Comparison of ENCODE assay signal across 8 cellular contexts in genomic region chr16:807345-808251, GRCh38. TPM values are rescaled to one million over a fixed set of nuclear protein-coding genes. Genes with fewer than 3 reads are reported as not detected.
A peak's percentile ranks its signal among the peaks of the same experiment; 100 is the strongest.
DNase-seq lines count a peak whose midpoint lies in the region; ATAC-seq, FAIRE-seq and TF ChIP-seq lines count a peak whose summit lies in the region.

No MANE protein-coding gene starts in this region.

- peak overlapping the region; percentile 81 for H3K4me2 ChIP-seq in A549

- FAIRE-seq in A549 (lab: Jason Lieb, UNC) (no peak), kidney (lab: Jason Lieb, UNC) (peak; percentile 54)

- TF ChIP-seq CTCF in A549 (IDR thresholded peaks at IDR 0.05), result no peak
- no peak for TF ChIP-seq CTCF in kidney (IDR thresholded peaks at IDR 0.05; ENCODE audit: borderline replicate concordance, extremely low read depth, insufficient read depth)

- POLR2A ChIA-PET in A549 (lab: Yijun Ruan, JAX), result interaction anchor here (0.7 to 0.8 kb wide), 3 partner anchors 9 to 77 kb away, joined by 5 to 8 read pairs (median 6); no protein-coding TSS in a partner anchor

- TF ChIP-seq RAD21 in A549 (conservative IDR thresholded peaks at IDR 0.05 in 1 of 2, IDR thresholded peaks at IDR 0.05 in 1 of 2), result no peak

- no peaks in the 10 kb centered on the region for H3K36me3 ChIP-seq in kidney (ENCODE audit: control insufficient read depth in 1 of 2, insufficient read depth in 2 of 2, low read length in 2 of 2)

- peaks cover 9% of the 10 kb centered on the region; the same call in 1 of the 3 replicates for H3K4me1 ChIP-seq in A549
- H3K4me1 ChIP-seq in kidney (ENCODE audit: control insufficient read depth in 1 of 2, insufficient read depth in 1 of 2, low read depth in 1 of 2, low read length in 2 of 2), result peaks cover 0 to 3% of the 10 kb centered on the region in 2 donors

- intact Hi-C loops in kidney (cut with DNase I), result no loop called here

- H3K9ac ChIP-seq in kidney (ENCODE audit: low read length in 2 of 2), result peak overlapping the region in 1 of 2 donors; percentile 69

- H3K27ac ChIP-seq in A549, result peak overlapping the region; percentile 92 to 94
- peak overlapping the region; percentile 43 to 72 for H3K27ac ChIP-seq in kidney (ENCODE audit: low read depth in 2 of 2, low read length in 2 of 2)

- H3K9me3 ChIP-seq in A549 (no peaks in the 10 kb centered on the region), kidney (ENCODE audit: control insufficient read depth in 1 of 2, low read length in 2 of 2) (no peaks in the 10 kb centered on the region)

- peak; percentile 83 to 93 for DNase-seq in A549 (ENCODE audit: low read depth in 1 of 2, low spot score in 1 of 2)
- peak; percentile 88 for DNase-seq in NCI-H2227 treated with DMSO at 0.1 percent for 48 hours (lab: John Stamatoyannopoulos, UW)
- peak; percentile 88 for DNase-seq in activated CD4-positive, CD25-positive, alpha-beta regulatory T cell treated with anti-CD3 and anti-CD28 coated beads, Interleukin-2, amount 50 U/mL, for 72 hours
- peak; percentile 91 for DNase-seq in cerebellar cortex (ENCODE audit: low spot score)
- peak; percentile 98 for DNase-seq in kidney
- DNase-seq in stimulated activated CD4-positive, alpha-beta T cell treated with anti-CD3 and anti-CD28 coated beads, Interleukin-12 subunit alpha, Interleukin-12 subunit beta, amount 100 ng/mL, for 48 hours (ENCODE audit: low read depth in 2 of 3, low spot score in 1 of 3), result peak; percentile 73 to 86 (median 82)

- 45% methylated on average over 60 of the region's 91 CpGs for WGBS in A549 (ENCODE audit: missing lambda C conversion rate)

- CTCF ChIA-PET in A549 (lab: Yijun Ruan, JAX), result interaction anchor here (1.3 to 1.6 kb wide), 2 partner anchors 247 to 266 kb away, joined by 3 to 5 read pairs; no protein-coding TSS in a partner anchor

- ATAC-seq in A549, result peak; percentile 81 to 91
- peak; percentile 84 for ATAC-seq in GM18861 (IDR thresholded peaks at IDR 0.05; ENCODE audit: unreplicated experiment)
- ATAC-seq in HG03095 (IDR thresholded peaks at IDR 0.05; ENCODE audit: unreplicated experiment), result peak; percentile 85

- TF ChIP-seq POLR2A in A549 (IDR thresholded peaks at IDR 0.05; ENCODE audit: low read length), result peak; percentile 23

- TF ChIP-seq EP300 in A549 (IDR thresholded peaks at IDR 0.05), result no peak

- H3K4me3 ChIP-seq in A549 (peak overlapping the region; percentile 94), kidney (ENCODE audit: low read length in 2 of 2) (peak overlapping the region; percentile 79 to 89)

TF ChIP-seq in A549, 52 proteins besides CTCF, POLR2A, EP300 and RAD21 (continues in another document):
- TF ChIP-seq FOSL2 (IDR thresholded peaks at IDR 0.05) (no peak), FOSL2 (CRISPR knock-in tag; IDR thresholded peaks at IDR 0.05) (peak; percentile 38; the same call in 1 of the 2 replicates), NFE2L2 (conservative IDR thresholded peaks at IDR 0.05; ENCODE audit: low read length) (no peak), MYC (IDR thresholded peaks at IDR 0.05; ENCODE audit: borderline replicate concordance, low read length) (no peak; the same call in 1 of the 2 replicates), KDM1A (IDR thresholded peaks at IDR 0.05; ENCODE audit: low read depth) (no peak), HEYL (CRISPR knock-in tag; IDR thresholded peaks at IDR 0.05) (no peak), POLR2AphosphoS2 (conservative IDR thresholded peaks at IDR 0.05; ENCODE audit: low read length) (no peak), JUN (IDR thresholded peaks at IDR 0.05) (peak in 1 of 2 experiments; percentile 88; a peak in 3 of 5 replicates), EHF (CRISPR knock-in tag; IDR thresholded peaks at IDR 0.05) (0 out of 2 replicates have a peak, but pooled peaks have one; percentile 32), NPAS2 (CRISPR knock-in tag; IDR thresholded peaks at IDR 0.05; ENCODE audit: borderline replicate concordance) (no peak), HOXA7 (CRISPR knock-in tag; IDR thresholded peaks at IDR 0.05) (no peak), ZSCAN20 (CRISPR knock-in tag; IDR thresholded peaks at IDR 0.05) (no peak), ZNF302 (CRISPR knock-in tag; IDR thresholded peaks at IDR 0.05) (no peak), BHLHE40 (IDR thresholded peaks at IDR 0.05; ENCODE audit: low read depth, low read length) (no peak), USF2 (IDR thresholded peaks at IDR 0.05) (no peak), PHF8 (IDR thresholded peaks at IDR 0.05; ENCODE audit: borderline replicate concordance, low read depth) (peak; percentile 46), ESRRA (IDR thresholded peaks at IDR 0.05; ENCODE audit: borderline replicate concordance, low read length) (no peak), TP53 (CRISPR knock-in tag; IDR thresholded peaks at IDR 0.05) (0 out of 2 replicates have a peak, but pooled peaks have one; percentile 49), RFX5 (IDR thresholded peaks at IDR 0.05) (no peak), HOXB5 (CRISPR knock-in tag; IDR thresholded peaks at IDR 0.05) (peak; percentile 97), CHD2 (IDR thresholded peaks at IDR 0.05; ENCODE audit: low read length, partially characterized antibody) (no peak), BCL3 (IDR thresholded peaks at IDR 0.05) (peak; percentile 57; the same call in 1 of the 3 replicates), ATOH8 (CRISPR knock-in tag; IDR thresholded peaks at IDR 0.05; ENCODE audit: low read depth) (no peak), RCOR1 (IDR thresholded peaks at IDR 0.05; ENCODE audit: low read depth, low read length) (no peak), HDAC2 (IDR thresholded peaks at IDR 0.05) (no peak)
- TF ChIP-seq, protein P1, sequence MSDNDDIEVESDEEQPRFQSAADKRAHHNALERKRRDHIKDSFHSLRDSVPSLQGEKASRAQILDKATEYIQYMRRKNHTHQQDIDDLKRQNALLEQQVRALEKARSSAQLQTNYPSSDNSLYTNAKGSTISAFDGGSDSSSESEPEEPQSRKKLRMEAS (IDR thresholded peaks at IDR 0.05), result peak; percentile 87

RNA-seq across cellular contexts. Expression of gene GNG13, which starts 7.1 kb away (rescaled TPM):
- polyA plus RNA-seq in A549 (2011; rRNA removed) (not detected in 2 replicates), A549 (2017; fragmentation: RNase III; extraction: RNeasy Plus Mini Kit Qiagen cat#74134 plus additional on column Dnase treatment) (0.09 TPM in 1 of 3 replicates, not detected in the others), kidney (ENCODE audit: insufficient read depth, low read depth, low replicate concordance) (not detected)
- not detected in 2 replicates for polyA plus RNA-seq in A549 (2012; cell fraction: cytosol; rRNA removed)
- not detected in 2 replicates for polyA plus RNA-seq in A549 (2012; cell fraction: nucleus; rRNA removed)
- polyA minus RNA-seq in A549 (2011; rRNA and poly(A)+ RNA removed), result not detected in 2 replicates
- total RNA-seq in kidney, result not detected

RNA-seq across cellular contexts. Expression of gene CHTF18, which starts 19.2 kb away (rescaled TPM):
- polyA plus RNA-seq in A549 (2011; rRNA removed) (4.8 and 5.1 TPM in 2 replicates), A549 (2017; fragmentation: RNase III; extraction: RNeasy Plus Mini Kit Qiagen cat#74134 plus additional on column Dnase treatment) (32.5 to 36.7 TPM (median 33.8 TPM) in 3 replicates), kidney (ENCODE audit: insufficient read depth, low read depth, low replicate concordance) (4.2 TPM)
- 37.0 and 43.6 TPM in 2 replicates for polyA plus RNA-seq in A549 (2012; cell fraction: cytosol; rRNA removed)
- polyA plus RNA-seq in A549 (2012; cell fraction: nucleus; rRNA removed), result 376 and 424 TPM in 2 replicates
- 1.9 and 4.8 TPM in 2 replicates for polyA minus RNA-seq in A549 (2011; rRNA and poly(A)+ RNA removed)
- total RNA-seq in kidney, result 16.0 TPM

RNA-seq across cellular contexts. Expression of gene RPUSD1, which starts 19.4 kb away (rescaled TPM):
- polyA plus RNA-seq in A549 (2011; rRNA removed), result 10.6 and 10.8 TPM in 2 replicates
- polyA plus RNA-seq in A549 (2012; cell fraction: cytosol; rRNA removed), result 39.4 and 56.4 TPM in 2 replicates
- 69.2 and 88.7 TPM in 2 replicates for polyA plus RNA-seq in A549 (2012; cell fraction: nucleus; rRNA removed)
- 26.9 to 29.3 TPM (median 29.0 TPM) in 3 replicates for polyA plus RNA-seq in A549 (2017; fragmentation: RNase III; extraction: RNeasy Plus Mini Kit Qiagen cat#74134 plus additional on column Dnase treatment)
- 8.6 and 10.2 TPM in 2 replicates for polyA minus RNA-seq in A549 (2011; rRNA and poly(A)+ RNA removed)
- total RNA-seq in kidney, result 16.9 TPM
- 15.1 TPM for polyA plus RNA-seq in kidney (ENCODE audit: insufficient read depth, low read depth, low replicate concordance)

RNA-seq across cellular contexts. Expression of gene MSLN, which starts 47.1 kb away (rescaled TPM):
- polyA plus RNA-seq in A549 (2011; rRNA removed) (1.8 and 2.4 TPM in 2 replicates), A549 (2017; fragmentation: RNase III; extraction: RNeasy Plus Mini Kit Qiagen cat#74134 plus additional on column Dnase treatment) (2.7 to 3.6 TPM (median 3.1 TPM) in 3 replicates), kidney (ENCODE audit: insufficient read depth, low read depth, low replicate concordance) (3.7 TPM)
- polyA plus RNA-seq in A549 (2012; cell fraction: cytosol; rRNA removed), result 2.9 and 3.4 TPM in 2 replicates
- 14.2 and 16.0 TPM in 2 replicates for polyA plus RNA-seq in A549 (2012; cell fraction: nucleus; rRNA removed)
- 0.58 and 0.78 TPM in 2 replicates for polyA minus RNA-seq in A549 (2011; rRNA and poly(A)+ RNA removed)
- 19.4 TPM for total RNA-seq in kidney

Comparison
In these comparisons a context has a peak if more than half of its experiments do, and no peak if none do; other contexts are left out.
1. Peak in every context shown above with its lines: DNase-seq, ATAC-seq, H3K4me3 ChIP-seq and H3K27ac ChIP-seq.